8 cellular contexts compared by ENCODE assay signal in genomic region chr22:44497904-44498242, GRCh38. TPM values are rescaled to one million over a fixed set of nuclear protein-coding genes. Genes with fewer than 3 reads are reported as not detected.
DNase-seq lines count a peak whose midpoint lies in the region; ATAC-seq and TF ChIP-seq lines count a peak whose summit lies in the region.

RTL6 (minus strand) TSS chr22:44498233; CDS start chr22:44497556, 677 bp downstream.

- DNase-seq in activated CD8-positive, alpha-beta memory T cell treated with anti-CD3 and anti-CD28 coated beads, Interleukin-2, amount 10 ng/mL, durations not matched to agents 7 days and 5 days, result no peak
- DNase-seq in activated CD8-positive, alpha-beta memory T cell treated with anti-CD3 and anti-CD28 coated beads, Interleukin-2, amount 50 U/mL, for 48 hours, result no peak
- no peak for DNase-seq in adipocyte (ENCODE audit: low read depth)
- DNase-seq in iPS DF 6.9 (ENCODE audit: low read depth, low spot score), result no peak
- DNase-seq in smooth muscle cell (lab: John Stamatoyannopoulos, UW; ENCODE audit: unreplicated experiment), result no peak
- no peak for DNase-seq in head of caudate nucleus
- DNase-seq in NCI-H1105 treated with DMSO at 0.1 percent for 48 hours (lab: John Stamatoyannopoulos, UW), result no peak

- H3K36me3 ChIP-seq in adipocyte (ENCODE audit: control insufficient read depth, insufficient read depth, low read length, severe bottlenecking), result no peaks in the 10 kb centered on the region
- H3K36me3 ChIP-seq in iPS DF 6.9 (ENCODE audit: control insufficient read depth, insufficient read depth, low read length), result peaks cover 18% of the 10 kb centered on the region
- H3K36me3 ChIP-seq in smooth muscle cell (ENCODE audit: low read depth), result no peaks in the 10 kb centered on the region

- H3K9me3 ChIP-seq in adipocyte (ENCODE audit: control insufficient read depth, low read length) (no peaks in the 10 kb centered on the region), iPS DF 6.9 (ENCODE audit: control insufficient read depth, insufficient read depth, low read length) (0 out of 2 replicates have a peak, but pooled peaks cover 2% of the 10 kb centered on the region), smooth muscle cell (replicated peaks; ENCODE audit: low read depth) (no peaks in the 10 kb centered on the region)

- no peak within 1 kb of the TSS for H3K27ac ChIP-seq in iPS DF 6.9 (ENCODE audit: low read length)
- H3K27ac ChIP-seq in smooth muscle cell (ENCODE audit: low read depth), result peak within 1 kb of the TSS; percentile 65

- H3K27me3 Mint-ChIP-seq in activated CD8-positive, alpha-beta memory T cell treated with anti-CD3 and anti-CD28 coated beads, Interleukin-2, amount 10 ng/mL, durations not matched to agents 7 days and 5 days, result peaks cover 3% of the 10 kb centered on the region

- peaks cover 5% of the 10 kb centered on the region for H4K20me1 ChIP-seq in smooth muscle cell (ENCODE audit: low read depth)

- no peak for ATAC-seq in activated CD8-positive, alpha-beta memory T cell treated with anti-CD3 and anti-CD28 coated beads, Interleukin-2, amount 10 ng/mL, durations not matched to agents 7 days and 5 days
- no peak for ATAC-seq in HG03460 (IDR thresholded peaks at IDR 0.05; ENCODE audit: unreplicated experiment)

- H3K27me3 ChIP-seq in adipocyte (replicated peaks; ENCODE audit: control insufficient read depth, insufficient read depth, low read length), result no peaks in the 10 kb centered on the region
- H3K27me3 ChIP-seq in iPS DF 6.9 (ENCODE audit: control insufficient read depth, insufficient read depth, low read length), result no peaks in the 10 kb centered on the region
- no peaks in the 10 kb centered on the region for H3K27me3 ChIP-seq in smooth muscle cell (ENCODE audit: low read depth)

- H3K4me2 ChIP-seq in smooth muscle cell, result peak within 1 kb of the TSS; percentile 93

- peak within 1 kb of the TSS; percentile 79 for H3K27ac Mint-ChIP-seq in activated CD8-positive, alpha-beta memory T cell treated with anti-CD3 and anti-CD28 coated beads, Interleukin-2, amount 10 ng/mL, durations not matched to agents 7 days and 5 days

- peaks cover 16% of the 10 kb centered on the region for H3K79me2 ChIP-seq in smooth muscle cell (ENCODE audit: low read depth)

- H3F3A ChIP-seq in smooth muscle cell (ENCODE audit: low read depth), result no peaks in the 10 kb centered on the region

- H3K9me3 Mint-ChIP-seq in activated CD8-positive, alpha-beta memory T cell treated with anti-CD3 and anti-CD28 coated beads, Interleukin-2, amount 10 ng/mL, durations not matched to agents 7 days and 5 days (ENCODE audit: low read depth), result peaks cover 5% of the 10 kb centered on the region

- no peak for TF ChIP-seq CTCF in smooth muscle cell (IDR thresholded peaks at IDR 0.05; ENCODE audit: borderline replicate concordance, insufficient read depth, poor library complexity, severe bottlenecking)

- peaks cover 9% of the 10 kb centered on the region for H3K36me3 Mint-ChIP-seq in activated CD8-positive, alpha-beta memory T cell treated with anti-CD3 and anti-CD28 coated beads, Interleukin-2, amount 10 ng/mL, durations not matched to agents 7 days and 5 days

- H3K9ac ChIP-seq in adipocyte (ENCODE audit: low read length) (peak within 1 kb of the TSS; percentile 88), smooth muscle cell (ENCODE audit: low read depth) (peak within 1 kb of the TSS; percentile 92)

- intact Hi-C loops in head of caudate nucleus (cut with DNase I), result no loop called here

- H2AFZ ChIP-seq in smooth muscle cell (ENCODE audit: low read depth), result peak within 1 kb of the TSS; percentile 89

- H3K4me3 ChIP-seq in adipocyte (ENCODE audit: low read length), result peak within 1 kb of the TSS; percentile 88
- peak within 1 kb of the TSS; percentile 94 for H3K4me3 ChIP-seq in iPS DF 6.9 (ENCODE audit: low read length)
- H3K4me3 ChIP-seq in smooth muscle cell, result peak within 1 kb of the TSS; percentile 87

- peak within 1 kb of the TSS; percentile 70 for H3K4me3 Mint-ChIP-seq in activated CD8-positive, alpha-beta memory T cell treated with anti-CD3 and anti-CD28 coated beads, Interleukin-2, amount 10 ng/mL, durations not matched to agents 7 days and 5 days

- H3K4me1 ChIP-seq in adipocyte (ENCODE audit: control insufficient read depth, insufficient read depth, low read length) (peaks cover 8% of the 10 kb centered on the region), iPS DF 6.9 (ENCODE audit: control insufficient read depth, insufficient read depth, low read length) (peaks cover 7% of the 10 kb centered on the region; the same call in 1 of the 2 replicates), smooth muscle cell (ENCODE audit: low read depth) (peaks cover 3% of the 10 kb centered on the region)

- WGBS in iPS DF 6.9 (ENCODE audit: insufficient coverage, insufficient read length), result no CpG with 5 or more reads among the region's 49 CpGs
- WGBS in smooth muscle cell (ENCODE audit: low lambda C conversion rate), result no CpG with 5 or more reads among the region's 49 CpGs

- CTCF ChIA-PET in activated CD8-positive, alpha-beta memory T cell treated with anti-CD3 and anti-CD28 coated beads, Interleukin-2, amount 10 ng/mL, durations not matched to agents 7 days and 5 days (lab: Charles Lee), result no interaction called here

- H3K4me1 Mint-ChIP-seq in activated CD8-positive, alpha-beta memory T cell treated with anti-CD3 and anti-CD28 coated beads, Interleukin-2, amount 10 ng/mL, durations not matched to agents 7 days and 5 days, result peaks cover 30% of the 10 kb centered on the region

RNA-seq across cellular contexts. Expression of gene RTL6, which starts in this region (rescaled TPM):
- 1 to 10 TPM; 7.1 to 7.5 TPM for total RNA-seq in activated CD8-positive, alpha-beta memory T cell treated with anti-CD3 and anti-CD28 coated beads, Interleukin-2, amount 10 ng/mL, durations not matched to agents 7 days and 5 days
- total RNA-seq in smooth muscle cell, result 15.1 and 20.7 TPM in 2 replicates
- polyA plus RNA-seq in smooth muscle cell, result 12.6 and 14.9 TPM in 2 replicates
